ENCODE assay signal across 19 cellular contexts in genomic region chr1:65372557-65372956, GRCh38. TPM values are rescaled to one million over a fixed set of nuclear protein-coding genes. Genes with fewer than 3 reads are reported as not detected.
A peak's percentile ranks its signal among the peaks of the same experiment; 100 is the strongest.
DNase-seq lines count a peak whose midpoint lies in the region; ATAC-seq and TF ChIP-seq lines count a peak whose summit lies in the region.
"Had no signal": no experiment of that assay in that cellular context is flagged by ENCODE, and none has a peak within 500 bp of the region (broad histone marks: within the 10 kb centered on the region; RNA-seq: fewer than 3 reads in every experiment).

No MANE protein-coding gene starts in this region.

- no peaks in the 10 kb centered on the region for H3K79me2 ChIP-seq in GM23338 (replicated peaks; ENCODE audit: insufficient read depth)

- intact Hi-C loops in activated T-helper 1 cell treated with anti-CD3 and anti-CD28 coated beads, Interleukin-12 subunit alpha, Interleukin-12 subunit beta, Interleukin-2, Interleukin-4 antibody, amounts not matched to agents 30 ng/mL and 10 ng/mL and 1 ng/mL, durations not matched to agents 14 hours and 24 hours and 36 hours (cut with micrococcal nuclease): no loop called here

- H3K27ac ChIP-seq in GM23338 (ENCODE audit: low read depth) (no peak overlapping the region), suprapubic skin (no peak overlapping the region)
- H3K27ac ChIP-seq: body of pancreas, ovary had no signal

- no peak for TF ChIP-seq CTCF in GM23338 (conservative IDR thresholded peaks at IDR 0.05; ENCODE audit: low read depth in 2 of 2)
- no peak for TF ChIP-seq CTCF in suprapubic skin (IDR thresholded peaks at IDR 0.05)

- no peak overlapping the region for H3K4me2 ChIP-seq in GM23338

- no peaks in the 10 kb centered on the region for H3K36me3 ChIP-seq in GM23338 (ENCODE audit: insufficient read depth)
- H3K36me3 ChIP-seq in adipocyte (ENCODE audit: control insufficient read depth, insufficient read depth, low read length, severe bottlenecking): no peaks in the 10 kb centered on the region
- H3K36me3 ChIP-seq in suprapubic skin: no peaks in the 10 kb centered on the region
- H3K36me3 ChIP-seq: ovary had no signal

- H3K27ac Mint-ChIP-seq in GM23338: peak overlapping the region; percentile 63; the same call in 1 of the 2 replicates
- no peak overlapping the region for H3K27ac Mint-ChIP-seq in activated T-cell treated with anti-CD3 and anti-CD28 coated beads, Interleukin-2, amount 50 U/mL, for 24 hours
- no peak overlapping the region for H3K27ac Mint-ChIP-seq in activated T-helper 1 cell treated with anti-CD3 and anti-CD28 coated beads, Interleukin-12 subunit alpha, Interleukin-12 subunit beta, Interleukin-2, Interleukin-4 antibody, amounts not matched to agents 30 ng/mL and 10 ng/mL and 1 ng/mL, durations not matched to agents 14 hours and 24 hours and 36 hours
- H3K27ac Mint-ChIP-seq: CD4-positive, alpha-beta memory T cell had no signal

- TF ChIP-seq EP300 in suprapubic skin (IDR thresholded peaks at IDR 0.05): no peak

- WGBS in suprapubic skin: 53% methylated on average over 1 of the region's 1 CpG

- H3K9ac ChIP-seq in adipocyte (ENCODE audit: low read length): peak overlapping the region; percentile 23

- H4K20me1 ChIP-seq in GM23338 (replicated peaks; ENCODE audit: insufficient read depth): no peaks in the 10 kb centered on the region

- no peaks in the 10 kb centered on the region for H3F3A ChIP-seq in GM23338 (replicated peaks; ENCODE audit: low read depth)

- H2AFZ ChIP-seq in GM23338: no peak overlapping the region

- no peaks in the 10 kb centered on the region for H3K9me3 Mint-ChIP-seq in GM23338
- no peaks in the 10 kb centered on the region for H3K9me3 Mint-ChIP-seq in activated T-cell treated with anti-CD3 and anti-CD28 coated beads, Interleukin-2, amount 50 U/mL, for 24 hours
- no peaks in the 10 kb centered on the region for H3K9me3 Mint-ChIP-seq in activated T-helper 1 cell treated with anti-CD3 and anti-CD28 coated beads, Interleukin-12 subunit alpha, Interleukin-12 subunit beta, Interleukin-2, Interleukin-4 antibody, amounts not matched to agents 30 ng/mL and 10 ng/mL and 1 ng/mL, durations not matched to agents 14 hours and 24 hours and 36 hours
- H3K9me3 Mint-ChIP-seq: CD4-positive, alpha-beta memory T cell had no signal

- H3K4me1 ChIP-seq in GM23338 (ENCODE audit: insufficient read depth): no peaks in the 10 kb centered on the region
- peaks cover 13% of the 10 kb centered on the region for H3K4me1 ChIP-seq in adipocyte (ENCODE audit: control insufficient read depth, insufficient read depth, low read length)
- no peaks in the 10 kb centered on the region for H3K4me1 ChIP-seq in suprapubic skin
- H3K4me1 ChIP-seq: body of pancreas had no signal

- H3K4me3 ChIP-seq in GM23338 (no peak overlapping the region), adipocyte (ENCODE audit: low read length) (peak overlapping the region; percentile 21), suprapubic skin (no peak overlapping the region)
- H3K4me3 ChIP-seq: body of pancreas, GM12878, ovary had no signal

- no peaks in the 10 kb centered on the region for H3K9me3 ChIP-seq in adipocyte (ENCODE audit: control insufficient read depth, low read length)
- H3K9me3 ChIP-seq in suprapubic skin: no peaks in the 10 kb centered on the region
- H3K9me3 ChIP-seq: body of pancreas, ovary had no signal

- H3K4me3 Mint-ChIP-seq in GM23338: no peak overlapping the region
- no peak overlapping the region for H3K4me3 Mint-ChIP-seq in activated T-cell treated with anti-CD3 and anti-CD28 coated beads, Interleukin-2, amount 50 U/mL, for 24 hours
- no peak overlapping the region for H3K4me3 Mint-ChIP-seq in activated T-helper 1 cell treated with anti-CD3 and anti-CD28 coated beads, Interleukin-12 subunit alpha, Interleukin-12 subunit beta, Interleukin-2, Interleukin-4 antibody, amounts not matched to agents 30 ng/mL and 10 ng/mL and 1 ng/mL, durations not matched to agents 14 hours and 24 hours and 36 hours
- H3K4me3 Mint-ChIP-seq: CD4-positive, alpha-beta memory T cell had no signal

- no peaks in the 10 kb centered on the region for H3K36me3 Mint-ChIP-seq in GM23338 (ENCODE audit: low read depth)
- no peaks in the 10 kb centered on the region for H3K36me3 Mint-ChIP-seq in activated T-cell treated with anti-CD3 and anti-CD28 coated beads, Interleukin-2, amount 50 U/mL, for 24 hours (ENCODE audit: low read depth)
- peaks cover 7% of the 10 kb centered on the region for H3K36me3 Mint-ChIP-seq in activated T-helper 1 cell treated with anti-CD3 and anti-CD28 coated beads, Interleukin-12 subunit alpha, Interleukin-12 subunit beta, Interleukin-2, Interleukin-4 antibody, amounts not matched to agents 30 ng/mL and 10 ng/mL and 1 ng/mL, durations not matched to agents 14 hours and 24 hours and 36 hours (ENCODE audit: low read depth)

- TF ChIP-seq POLR2A in suprapubic skin (IDR thresholded peaks at IDR 0.05): no peak

- no peaks in the 10 kb centered on the region for H3K4me1 Mint-ChIP-seq in GM23338
- H3K4me1 Mint-ChIP-seq in activated T-cell treated with anti-CD3 and anti-CD28 coated beads, Interleukin-2, amount 50 U/mL, for 24 hours (ENCODE audit: low read depth): no peaks in the 10 kb centered on the region
- peaks cover 10% of the 10 kb centered on the region for H3K4me1 Mint-ChIP-seq in activated T-helper 1 cell treated with anti-CD3 and anti-CD28 coated beads, Interleukin-12 subunit alpha, Interleukin-12 subunit beta, Interleukin-2, Interleukin-4 antibody, amounts not matched to agents 30 ng/mL and 10 ng/mL and 1 ng/mL, durations not matched to agents 14 hours and 24 hours and 36 hours (ENCODE audit: low read depth)
- H3K4me1 Mint-ChIP-seq: CD4-positive, alpha-beta memory T cell had no signal

- H3K27me3 ChIP-seq in GM23338 (ENCODE audit: insufficient read depth): no peaks in the 10 kb centered on the region
- H3K27me3 ChIP-seq in adipocyte (replicated peaks; ENCODE audit: control insufficient read depth, insufficient read depth, low read length): no peaks in the 10 kb centered on the region
- no peaks in the 10 kb centered on the region for H3K27me3 ChIP-seq in suprapubic skin
- H3K27me3 ChIP-seq: body of pancreas, ovary had no signal

- no peak for ATAC-seq in GM23338
- ATAC-seq: body of pancreas, GM12878 had no signal

- no peaks in the 10 kb centered on the region for H3K27me3 Mint-ChIP-seq in GM23338 (ENCODE audit: insufficient read depth, low read depth, poor library complexity)
- H3K27me3 Mint-ChIP-seq in activated T-cell treated with anti-CD3 and anti-CD28 coated beads, Interleukin-2, amount 50 U/mL, for 24 hours: no peaks in the 10 kb centered on the region
- peaks cover 15% of the 10 kb centered on the region for H3K27me3 Mint-ChIP-seq in activated T-helper 1 cell treated with anti-CD3 and anti-CD28 coated beads, Interleukin-12 subunit alpha, Interleukin-12 subunit beta, Interleukin-2, Interleukin-4 antibody, amounts not matched to agents 30 ng/mL and 10 ng/mL and 1 ng/mL, durations not matched to agents 14 hours and 24 hours and 36 hours (ENCODE audit: insufficient read depth)
- H3K27me3 Mint-ChIP-seq: CD4-positive, alpha-beta memory T cell had no signal

- H3K9me2 ChIP-seq in GM23338 (ENCODE audit: insufficient read depth): no peaks in the 10 kb centered on the region

- peak; percentile 39 for DNase-seq in AG08395 (ENCODE audit: low spot score)
- DNase-seq in GM23338 (ENCODE audit: low spot score): no peak
- peak; percentile 66 for DNase-seq in adipocyte (ENCODE audit: low read depth)
- DNase-seq in hepatic stellate cell (ENCODE audit: low spot score): peak; percentile 4
- no peak for DNase-seq in activated T-cell treated with anti-CD3 and anti-CD28 coated beads, Interleukin-2, amount 50 U/mL, for 24 hours
- no peak for DNase-seq in suprapubic skin (ENCODE audit: low spot score in 2 of 2)
- no peak for DNase-seq in SIG-M5 treated with dmso at 0.1 percent for 504 hours (lab: John Stamatoyannopoulos, UW; ENCODE audit: unreplicated experiment)
- DNase-seq in activated T-helper 1 cell treated with anti-CD3 and anti-CD28 coated beads, Interleukin-12 subunit alpha, Interleukin-12 subunit beta, Interleukin-2, Interleukin-4 antibody, amounts not matched to agents 30 ng/mL and 10 ng/mL and 1 ng/mL, durations not matched to agents 14 hours and 24 hours and 36 hours (ENCODE audit: low spot score): no peak
- DNase-seq: activated CD4-positive, alpha-beta T cell treated with anti-CD3 and anti-CD28 coated beads, Interleukin-2, amount 50 U/mL, for 48 hours; activated naive CD4-positive, alpha-beta T cell treated with anti-CD3 and anti-CD28 coated beads, Interleukin-2, amount 50 U/mL, for 16 hours; body of pancreas; CD4-positive, alpha-beta memory T cell; dermis blood vessel endothelial cell; NCI-H1436 treated with DMSO at 0.1 percent for 48 hours; NCI-H226; ovary; RPMI8226; SW 1271 had no signal

TF ChIP-seq in GM23338, 12 proteins besides CTCF, POLR2A, EP300 and RAD21 (continues in another document):
- no peak for TF ChIP-seq ETS1 (IDR thresholded peaks at IDR 0.05)
- TF ChIP-seq CREB1 (CRISPR knock-in tag; IDR thresholded peaks at IDR 0.05; ENCODE audit: low read depth): no peak
- TF ChIP-seq EZH2 (IDR thresholded peaks at IDR 0.05; ENCODE audit: low read depth, unreplicated experiment): no peak
- no peak for TF ChIP-seq ZNF114 (CRISPR knock-in tag; IDR thresholded peaks at IDR 0.05)

RNA-seq across cellular contexts. Expression of gene LEPR, which starts 47.9 kb away (rescaled TPM):
- total RNA-seq in GM23338 (2014; rRNA removed; shearing (Covaris generic)): 3.8 and 4.7 TPM in 2 replicates
- polyA plus RNA-seq in GM23338 (2016; fragmentation: Nextera tagmentation; extraction: Ambion mirVana): 1.5 and 2.1 TPM in 2 replicates
- total RNA-seq in suprapubic skin: 10 to 100 TPM in 1 of 4 donors, 1 to 10 TPM in 3; 3.9 to 12.4 (median 6.7) TPM
- total RNA-seq in activated T-helper 1 cell treated with anti-CD3 and anti-CD28 coated beads, Interleukin-12 subunit alpha, Interleukin-12 subunit beta, Interleukin-2, Interleukin-4 antibody, amounts not matched to agents 30 ng/mL and 10 ng/mL and 1 ng/mL, durations not matched to agents 14 hours and 24 hours and 36 hours: 1.1 and 1.4 TPM in 2 replicates

RNA-seq across cellular contexts. Expression of gene LEPROT, which starts 47.9 kb away (rescaled TPM):
- 22.9 and 26.7 TPM in 2 replicates for total RNA-seq in GM23338 (2014; rRNA removed; shearing (Covaris generic))
- 19.3 and 24.9 TPM in 2 replicates for polyA plus RNA-seq in GM23338 (2016; fragmentation: Nextera tagmentation; extraction: Ambion mirVana)
- total RNA-seq in suprapubic skin: 10 to 100 TPM; 34.6 to 52.4 (median 44.2) TPM
- 24.2 and 25.0 TPM in 2 replicates for total RNA-seq in activated T-helper 1 cell treated with anti-CD3 and anti-CD28 coated beads, Interleukin-12 subunit alpha, Interleukin-12 subunit beta, Interleukin-2, Interleukin-4 antibody, amounts not matched to agents 30 ng/mL and 10 ng/mL and 1 ng/mL, durations not matched to agents 14 hours and 24 hours and 36 hours

Comparison
In these comparisons a context has a peak if more than half of its experiments do, and no peak if none do; other contexts are left out.
1. DNase-seq: peak in AG08395 (single experiment), adipocyte (single experiment) and hepatic stellate cell (single experiment); none in GM23338 (single experiment), activated T-cell treated with anti-CD3 and anti-CD28 coated beads, Interleukin-2, amount 50 U/mL, for 24 hours (single experiment), suprapubic skin (0 of 2), SIG-M5 treated with dmso at 0.1 percent for 504 hours (single experiment) and activated T-helper 1 cell treated with anti-CD3 and anti-CD28 coated beads, Interleukin-12 subunit alpha, Interleukin-12 subunit beta, Interleukin-2, Interleukin-4 antibody, amounts not matched to agents 30 ng/mL and 10 ng/mL and 1 ng/mL, durations not matched to agents 14 hours and 24 hours and 36 hours (single experiment).